Comparison of ENCODE assay signal across 27 cellular contexts in genomic region chr3:106981392-106981791, GRCh38.
"Had no signal": no experiment of that assay in that cellular context is flagged by ENCODE, and none has a peak within 500 bp of the region (broad histone marks: within the 10 kb centered on the region; RNA-seq: fewer than 3 reads in every experiment).

No MANE protein-coding gene starts in this region.

- H3K27ac ChIP-seq: KMS-11, SK-N-MC had no signal

- ATAC-seq: activated CD8-positive, alpha-beta memory T cell treated with anti-CD3 and anti-CD28 coated beads, Interleukin-2, amount 10 ng/mL, durations not matched to agents 7 days and 5 days; activated naive CD4-positive, alpha-beta T cell treated with anti-CD3 and anti-CD28 coated beads, Interleukin-2, amount 50 U/mL, for 72 hours; activated naive CD8-positive, alpha-beta T cell treated with anti-CD3 and anti-CD28 coated beads, Interleukin-2, amount 50 U/mL, for 24 hours; activated T-cell treated with anti-CD3 and anti-CD28 coated beads, Interleukin-2, amount 50 U/mL, for 4 hours; PC-3; T-cell had no signal

- H3K9ac ChIP-seq: KMS-11 had no signal

- H3K4me3 ChIP-seq: SK-N-MC had no signal

- DNase-seq: activated B cell treated with CpG ODN at 0.5 μM for 24 hours; activated CD4-positive, alpha-beta T cell treated with anti-CD3 and anti-CD28 coated beads for 1 hour; activated CD4-positive, alpha-beta T cell treated with anti-CD3 and anti-CD28 coated beads, Interleukin-2, amount 10 ng/mL, durations not matched to agents 24 days and 14 days; activated CD4-positive, alpha-beta T cell treated with anti-CD3 and anti-CD28 coated beads, Interleukin-2, amount 50 U/mL, for 48 hours; activated CD8-positive, alpha-beta memory T cell treated with anti-CD3 and anti-CD28 coated beads, Interleukin-2, amount 10 ng/mL, durations not matched to agents 7 days and 5 days; activated effector memory CD4-positive, alpha-beta T cell treated with anti-CD3 and anti-CD28 coated beads, Interleukin-2, amount 50 U/mL, for 16 hours; activated naive CD4-positive, alpha-beta T cell treated with Interleukin-2 at 50 U/mL for 16 hours; activated naive CD8-positive, alpha-beta T cell treated with anti-CD3 and anti-CD28 coated beads, Interleukin-2, amount 50 U/mL, for 24 hours; activated T-cell treated with anti-CD3 and anti-CD28 coated beads, Interleukin-2, amount 50 U/mL, for 4 hours; amygdala; MM.1S; NCI-H1105; NCI-H1436; NCI-H1694 treated with DMSO at 0.1 percent for 48 hours; NCI-H2029 treated with DMSO at 0.1 percent for 48 hours; NCI-H345; NCI-H510A; NCI-H526 treated with DMSO at 0.1 percent for 48 hours; NCI-H82; PC-3; SHP77 treated with DMSO at 0.1 percent for 48 hours; T-cell; T-helper 2 cell; T1000 had no signal

- H3K4me2 ChIP-seq: KMS-11 had no signal
